ENCODE assay signal across 1 cellular context in genomic region chr6:73134588-73134987, GRCh38.
TF ChIP-seq lines count a peak whose summit lies in the region.

No MANE protein-coding gene starts in this region.

TF ChIP-seq in K562, 482 proteins besides CTCF, POLR2A, EP300 and RAD21 (continued from another document):
- no peak for TF ChIP-seq GTF2B (IDR thresholded peaks at IDR 0.05; ENCODE audit: extremely low read depth, insufficient read length)
